ENCODE assay signal across 32 cellular contexts in the genomic region with DNA sequence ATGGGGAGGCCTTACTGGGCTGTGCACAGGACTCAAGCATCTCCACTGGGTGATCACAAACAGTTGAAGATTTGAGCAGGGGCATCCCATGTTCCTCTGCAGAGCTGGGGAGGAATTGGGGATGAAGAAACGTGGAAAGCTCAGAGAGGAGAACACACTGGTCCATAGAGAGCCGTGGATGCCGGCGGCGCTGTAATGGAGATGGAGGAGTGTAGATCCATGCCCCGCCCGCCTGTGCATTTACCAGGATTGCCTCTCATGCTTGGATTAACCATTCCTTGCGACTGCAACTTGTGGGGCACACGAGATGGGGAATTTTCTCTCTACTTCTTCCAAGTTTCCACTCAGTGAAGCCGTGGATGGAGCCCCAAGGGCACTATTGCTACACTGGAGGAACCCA.
DNase-seq lines count a peak whose midpoint lies in the region; ATAC-seq and TF ChIP-seq lines count a peak whose summit lies in the region.
"Had no signal": no experiment of that assay in that cellular context is flagged by ENCODE, and none has a peak within 500 bp of the region (broad histone marks: within the 10 kb centered on the region; RNA-seq: fewer than 3 reads in every experiment).

No MANE protein-coding gene starts in this region.

- peak overlapping the region; percentile 72 for H3K27ac Mint-ChIP-seq in activated naive CD4-positive, alpha-beta T cell treated with anti-CD3 and anti-CD28 coated beads, Interleukin-2, amount 50 U/mL, for 24 hours
- H3K27ac Mint-ChIP-seq in activated naive CD8-positive, alpha-beta T cell treated with anti-CD3 and anti-CD28 coated beads, Interleukin-2, amount 10 ng/mL, durations not matched to agents 7 days and 5 days: peak overlapping the region; percentile 42
- H3K27ac Mint-ChIP-seq: dendritic cell treated with granulocyte-macrophage colony-stimulating factor and Interleukin-4, amounts not matched to agents 40 ng/mL and 50 ng/mL, for 4 days; progenitor cell of endocrine pancreas had no signal

- no peak overlapping the region for H4K12ac ChIP-seq in trophoblast cell (ENCODE audit: low read depth, low read length)

- H3K9me3 ChIP-seq in trophoblast cell (ENCODE audit: insufficient read depth, low read depth, low read length) (no peaks in the 10 kb centered on the region), tibial artery (no peaks in the 10 kb centered on the region)
- H3K9me3 ChIP-seq: adrenal gland, BE2C, body of pancreas, Caco-2, esophagus squamous epithelium, heart left ventricle, left lung, right lobe of liver, SJCRH30, upper lobe of left lung had no signal

- H3K14ac ChIP-seq in trophoblast cell (ENCODE audit: low read length): no peak overlapping the region

- no peak overlapping the region for H3K4ac ChIP-seq in trophoblast cell (ENCODE audit: low read depth, low read length)

- H3K4me1 Mint-ChIP-seq in activated naive CD4-positive, alpha-beta T cell treated with anti-CD3 and anti-CD28 coated beads, Interleukin-2, amount 50 U/mL, for 24 hours: peaks cover 98% of the 10 kb centered on the region
- peaks cover 83% of the 10 kb centered on the region for H3K4me1 Mint-ChIP-seq in activated naive CD8-positive, alpha-beta T cell treated with anti-CD3 and anti-CD28 coated beads, Interleukin-2, amount 10 ng/mL, durations not matched to agents 7 days and 5 days

- H3K4me1 ChIP-seq in trophoblast cell (ENCODE audit: control insufficient read depth in 1 of 2, insufficient read depth in 2 of 2, low read length in 2 of 2) (peaks cover 19% of the 10 kb centered on the region in 2 experiments), tibial artery (peaks cover 0 to 8% (median 3%) of the 10 kb centered on the region in 4 donors)
- H3K4me1 ChIP-seq: BE2C, left lung, right lobe of liver, SJCRH30 had no signal

- H3K4me2 ChIP-seq in trophoblast cell (ENCODE audit: low read length): no peak overlapping the region

- H3K79me1 ChIP-seq in trophoblast cell (ENCODE audit: low read length): peaks cover 5% of the 10 kb centered on the region

- H3K4me3 Mint-ChIP-seq in activated naive CD4-positive, alpha-beta T cell treated with anti-CD3 and anti-CD28 coated beads, Interleukin-2, amount 50 U/mL, for 24 hours: peak overlapping the region; percentile 31
- H3K4me3 Mint-ChIP-seq in activated naive CD8-positive, alpha-beta T cell treated with anti-CD3 and anti-CD28 coated beads, Interleukin-2, amount 10 ng/mL, durations not matched to agents 7 days and 5 days: no peak overlapping the region
- H3K4me3 Mint-ChIP-seq: dendritic cell treated with granulocyte-macrophage colony-stimulating factor and Interleukin-4, amounts not matched to agents 40 ng/mL and 50 ng/mL, for 4 days had no signal

- no peak for DNase-seq in activated naive CD4-positive, alpha-beta T cell (lab: John Stamatoyannopoulos, UW)
- DNase-seq in RWPE1 (ENCODE audit: low spot score): no peak
- no peak for DNase-seq in activated naive CD8-positive, alpha-beta T cell treated with anti-CD3 and anti-CD28 coated beads, Interleukin-2, amount 10 ng/mL, durations not matched to agents 7 days and 5 days
- no peak for DNase-seq in trophoblast cell
- no peak for DNase-seq in tibial artery
- DNase-seq in Kasumi-1 (lab: John Stamatoyannopoulos, UW): no peak
- DNase-seq: ACHN; adrenal gland; BE2C; body of pancreas; Caco-2; esophagus squamous epithelium; foreskin keratinocyte; HCEC 1CT; heart left ventricle; KG1; left lung; mesendoderm; MM.1S; NCI-H1105 treated with DMSO at 0.1 percent for 48 hours; NCI-H187 treated with DMSO at 0.1 percent for 48 hours; NCI-H2171; NCI-H510A treated with DMSO at 0.1 percent for 48 hours; nucleus accumbens; right lobe of liver; SJCRH30; stimulated activated CD8-positive, alpha-beta memory T cell treated with anti-CD3 and anti-CD28 coated beads, Interleukin-4, amount 100 ng/mL, for 48 hours; upper lobe of left lung had no signal

- H3K27ac ChIP-seq in RWPE1: peak overlapping the region; percentile 20; the same call in 1 of the 2 replicates
- H3K27ac ChIP-seq in trophoblast cell (ENCODE audit: low read depth, low read length): no peak overlapping the region
- no peak overlapping the region for H3K27ac ChIP-seq in tibial artery
- H3K27ac ChIP-seq: adrenal gland, body of pancreas, foreskin keratinocyte, heart left ventricle, left lung, right lobe of liver, SJCRH30, upper lobe of left lung had no signal

- no peak overlapping the region for H3K23ac ChIP-seq in trophoblast cell (ENCODE audit: low read length)

- ATAC-seq in activated naive CD8-positive, alpha-beta T cell treated with anti-CD3 and anti-CD28 coated beads, Interleukin-2, amount 10 ng/mL, durations not matched to agents 7 days and 5 days (ENCODE audit: low read depth): no peak
- no peak for ATAC-seq in HG02970 (IDR thresholded peaks at IDR 0.05; ENCODE audit: low FRiP score, unreplicated experiment)
- ATAC-seq: body of pancreas, foreskin keratinocyte, heart left ventricle, left lung, right lobe of liver had no signal

- H3K9me3 Mint-ChIP-seq in activated naive CD4-positive, alpha-beta T cell treated with anti-CD3 and anti-CD28 coated beads, Interleukin-2, amount 50 U/mL, for 24 hours: no peaks in the 10 kb centered on the region
- H3K9me3 Mint-ChIP-seq in activated naive CD8-positive, alpha-beta T cell treated with anti-CD3 and anti-CD28 coated beads, Interleukin-2, amount 10 ng/mL, durations not matched to agents 7 days and 5 days: no peaks in the 10 kb centered on the region
- H3K9me3 Mint-ChIP-seq: dendritic cell treated with granulocyte-macrophage colony-stimulating factor and Interleukin-4, amounts not matched to agents 40 ng/mL and 50 ng/mL, for 4 days had no signal

- H3K36me3 ChIP-seq in trophoblast cell (ENCODE audit: control insufficient read depth in 1 of 2, insufficient read depth in 2 of 2, low read length in 2 of 2): peaks cover under 1 to 1% of the 10 kb centered on the region in 2 experiments
- H3K36me3 ChIP-seq in tibial artery: peaks cover 0 to 5% (median 5%) of the 10 kb centered on the region in 3 donors
- H3K36me3 ChIP-seq: BE2C, right lobe of liver had no signal

- CTCF ChIA-PET in RWPE1 (lab: Yijun Ruan, JAX): no interaction called here

- intact Hi-C loops in tibial artery (cut with DNase I; ENCODE audit: low total_unique reads): no loop called here

- TF ChIP-seq CTCF in RWPE1 (conservative IDR thresholded peaks at IDR 0.05; ENCODE audit: low read depth) (no peak), tibial artery (IDR thresholded peaks at IDR 0.05) (no peak)

- no peak overlapping the region for H4K8ac ChIP-seq in trophoblast cell (ENCODE audit: low read depth, low read length)

- no peaks in the 10 kb centered on the region for H3K27me3 ChIP-seq in trophoblast cell (ENCODE audit: insufficient read depth, low read length)
- H3K27me3 ChIP-seq in tibial artery: no peaks in the 10 kb centered on the region
- H3K27me3 ChIP-seq: adrenal gland, BE2C, body of pancreas, esophagus squamous epithelium, foreskin keratinocyte, heart left ventricle, left lung, right lobe of liver, SJCRH30, upper lobe of left lung had no signal

- H3K27me3 Mint-ChIP-seq in activated naive CD4-positive, alpha-beta T cell treated with anti-CD3 and anti-CD28 coated beads, Interleukin-2, amount 50 U/mL, for 24 hours: no peaks in the 10 kb centered on the region
- no peaks in the 10 kb centered on the region for H3K27me3 Mint-ChIP-seq in activated naive CD8-positive, alpha-beta T cell treated with anti-CD3 and anti-CD28 coated beads, Interleukin-2, amount 10 ng/mL, durations not matched to agents 7 days and 5 days
- H3K27me3 Mint-ChIP-seq: dendritic cell treated with granulocyte-macrophage colony-stimulating factor and Interleukin-4, amounts not matched to agents 40 ng/mL and 50 ng/mL, for 4 days; progenitor cell of endocrine pancreas had no signal

- H2BK120ac ChIP-seq in trophoblast cell (ENCODE audit: insufficient read depth, low read length, poor library complexity): no peak overlapping the region

- H2AK5ac ChIP-seq in trophoblast cell (ENCODE audit: low read length): no peak overlapping the region

- H2AFZ ChIP-seq in trophoblast cell (ENCODE audit: insufficient read depth, low read length, poor library complexity): no peak overlapping the region

- H3K4me3 ChIP-seq in trophoblast cell (ENCODE audit: low read depth, low read length): no peak overlapping the region
- no peak overlapping the region for H3K4me3 ChIP-seq in tibial artery
- H3K4me3 ChIP-seq: adrenal gland, body of pancreas, esophagus squamous epithelium, heart left ventricle, left lung, right lobe of liver, SJCRH30, upper lobe of left lung had no signal

- H4K91ac ChIP-seq in trophoblast cell (ENCODE audit: low read depth, low read length): no peak overlapping the region

- no peak overlapping the region for H2BK5ac ChIP-seq in trophoblast cell (ENCODE audit: low read depth, low read length, poor library complexity)

- H3K79me2 ChIP-seq in trophoblast cell (ENCODE audit: control insufficient read depth, insufficient read depth, low read length, poor library complexity): peaks cover 2% of the 10 kb centered on the region

- no peak overlapping the region for H2BK12ac ChIP-seq in trophoblast cell (ENCODE audit: low read length)

- peaks cover 11% of the 10 kb centered on the region for H3K36me3 Mint-ChIP-seq in activated naive CD4-positive, alpha-beta T cell treated with anti-CD3 and anti-CD28 coated beads, Interleukin-2, amount 50 U/mL, for 24 hours
- peaks cover 23% of the 10 kb centered on the region for H3K36me3 Mint-ChIP-seq in activated naive CD8-positive, alpha-beta T cell treated with anti-CD3 and anti-CD28 coated beads, Interleukin-2, amount 10 ng/mL, durations not matched to agents 7 days and 5 days

- POLR2A ChIA-PET in RWPE1 (lab: Yijun Ruan, JAX; ENCODE audit: low non-redundant PET): no interaction called here
- POLR2A ChIA-PET in activated naive CD8-positive, alpha-beta T cell treated with anti-CD3 and anti-CD28 coated beads, Interleukin-2, amount 10 ng/mL, durations not matched to agents 7 days and 5 days (lab: Charles Lee): no interaction called here

- no CpG with 5 or more reads among the region's 10 CpGs for WGBS in trophoblast cell (ENCODE audit: extremely low coverage, insufficient coverage, insufficient read length)

- H3K18ac ChIP-seq in trophoblast cell (ENCODE audit: low read length): peak overlapping the region; percentile 9

- H3K9ac ChIP-seq in trophoblast cell (ENCODE audit: low read length): no peak overlapping the region
